In the genomic region with DNA sequence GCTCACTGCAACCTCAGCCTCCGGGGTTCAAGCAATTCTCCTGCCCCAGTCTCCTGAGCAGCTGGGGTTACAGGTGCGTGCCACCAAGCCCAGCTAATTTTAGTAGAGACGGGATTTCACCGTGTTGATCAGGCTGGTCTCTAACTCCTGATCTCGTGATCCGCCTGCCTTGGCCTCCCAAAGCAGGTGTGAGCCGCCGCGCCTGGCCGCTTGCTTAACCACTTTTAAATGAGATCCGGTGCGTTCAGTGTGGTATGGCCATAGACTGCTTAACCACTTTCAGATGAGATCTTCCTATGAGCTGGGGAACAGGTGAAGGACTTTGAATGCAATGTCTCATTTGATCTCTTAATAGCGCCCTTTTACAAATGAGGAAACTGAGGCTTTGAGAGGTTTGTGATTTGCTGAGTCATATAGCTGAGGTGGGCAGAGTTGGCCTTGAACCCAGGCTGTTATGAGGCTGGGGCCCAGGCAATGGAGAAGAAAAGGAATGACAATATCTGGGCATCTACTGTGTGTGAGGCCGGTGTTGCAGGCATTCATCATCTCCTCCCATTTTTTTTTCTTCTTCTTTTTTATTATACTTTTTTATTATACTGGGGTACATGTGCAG, we compare ENCODE assay signal across 1 cellular context.
TF ChIP-seq lines count a peak whose summit lies in the region.

No MANE protein-coding gene starts in this region.

TF ChIP-seq in GM12878, 131 proteins besides CTCF, POLR2A, EP300 and RAD21 (continues in another document):
- TF ChIP-seq, protein P1, sequence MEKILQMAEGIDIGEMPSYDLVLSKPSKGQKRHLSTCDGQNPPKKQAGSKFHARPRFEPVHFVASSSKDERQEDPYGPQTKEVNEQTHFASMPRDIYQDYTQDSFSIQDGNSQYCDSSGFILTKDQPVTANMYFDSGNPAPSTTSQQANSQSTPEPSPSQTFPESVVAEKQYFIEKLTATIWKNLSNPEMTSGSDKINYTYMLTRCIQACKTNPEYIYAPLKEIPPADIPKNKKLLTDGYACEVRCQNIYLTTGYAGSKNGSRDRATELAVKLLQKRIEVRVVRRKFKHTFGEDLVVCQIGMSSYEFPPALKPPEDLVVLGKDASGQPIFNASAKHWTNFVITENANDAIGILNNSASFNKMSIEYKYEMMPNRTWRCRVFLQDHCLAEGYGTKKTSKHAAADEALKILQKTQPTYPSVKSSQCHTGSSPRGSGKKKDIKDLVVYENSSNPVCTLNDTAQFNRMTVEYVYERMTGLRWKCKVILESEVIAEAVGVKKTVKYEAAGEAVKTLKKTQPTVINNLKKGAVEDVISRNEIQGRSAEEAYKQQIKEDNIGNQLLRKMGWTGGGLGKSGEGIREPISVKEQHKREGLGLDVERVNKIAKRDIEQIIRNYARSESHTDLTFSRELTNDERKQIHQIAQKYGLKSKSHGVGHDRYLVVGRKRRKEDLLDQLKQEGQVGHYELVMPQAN (conservative IDR thresholded peaks at IDR 0.05): no peak
- TF ChIP-seq ZNF384 (IDR thresholded peaks at IDR 0.05; ENCODE audit: borderline replicate concordance, low read depth, low read length) (no peak), BMI1 (IDR thresholded peaks at IDR 0.05; ENCODE audit: borderline replicate concordance) (no peak), ZNF24 (IDR thresholded peaks at IDR 0.05) (no peak), FOS (IDR thresholded peaks at IDR 0.05; ENCODE audit: borderline replicate concordance, extremely low read depth, insufficient read length) (no peak), JUNB (IDR thresholded peaks at IDR 0.05) (no peak), TCF12 (IDR thresholded peaks at IDR 0.05; ENCODE audit: low read depth, low read length) (peak; percentile 88), MXI1 (IDR thresholded peaks at IDR 0.05; ENCODE audit: low read depth, low read length) (no peak), SKIL (IDR thresholded peaks at IDR 0.05; ENCODE audit: low read depth, poor library complexity, severe bottlenecking) (peak; percentile 71), KDM1A (IDR thresholded peaks at IDR 0.05; ENCODE audit: borderline replicate concordance) (no peak), NFYA (IDR thresholded peaks at IDR 0.05; ENCODE audit: borderline replicate concordance, low read depth, low read length) (no peak), JUND (IDR thresholded peaks at IDR 0.05; ENCODE audit: low read depth, low read length) (no peak), POU2F2 (IDR thresholded peaks at IDR 0.05; ENCODE audit: borderline replicate concordance, low read depth, low read length) (no peak), ATF7 (IDR thresholded peaks at IDR 0.05; ENCODE audit: low read depth) (peak; percentile 28; the same call in 1 of the 2 replicates), SREBF2 (IDR thresholded peaks at IDR 0.05; ENCODE audit: low read length) (no peak), TCF3 (IDR thresholded peaks at IDR 0.05; ENCODE audit: borderline replicate concordance, insufficient read depth, low read depth, low read length) (0 out of 2 replicates have a peak, but pooled peaks have one; percentile 63), IKZF2 (IDR thresholded peaks at IDR 0.05) (peak; percentile 49 to 66; a peak in 2 of 4 replicates), BACH1 (IDR thresholded peaks at IDR 0.05; ENCODE audit: borderline replicate concordance) (no peak), RUNX3 (IDR thresholded peaks at IDR 0.05; ENCODE audit: low read length) (peak; percentile 66), ZBTB40 (IDR thresholded peaks at IDR 0.05; ENCODE audit: borderline replicate concordance) (no peak), BHLHE40 (IDR thresholded peaks at IDR 0.05; ENCODE audit: borderline replicate concordance in 1 of 2, low read depth in 2 of 2, low read length in 1 of 2) (peak; percentile 72 to 93), NR2F1 (conservative IDR thresholded peaks at IDR 0.05) (no peak), ZNF274 (IDR thresholded peaks at IDR 0.05; ENCODE audit: insufficient read depth, insufficient read length) (no peak), MYB (IDR thresholded peaks at IDR 0.05; ENCODE audit: borderline replicate concordance, low read depth, low read length) (no peak), BCL11A (IDR thresholded peaks at IDR 0.05; ENCODE audit: low read depth, low read length) (no peak), CBFB (IDR thresholded peaks at IDR 0.05; ENCODE audit: low read depth) (no peak), DPF2 (IDR thresholded peaks at IDR 0.05) (no peak), NR2C1 (IDR thresholded peaks at IDR 0.05) (no peak), IKZF1 (conservative IDR thresholded peaks at IDR 0.05) (peak; percentile 58)
- TF ChIP-seq, protein P2, sequence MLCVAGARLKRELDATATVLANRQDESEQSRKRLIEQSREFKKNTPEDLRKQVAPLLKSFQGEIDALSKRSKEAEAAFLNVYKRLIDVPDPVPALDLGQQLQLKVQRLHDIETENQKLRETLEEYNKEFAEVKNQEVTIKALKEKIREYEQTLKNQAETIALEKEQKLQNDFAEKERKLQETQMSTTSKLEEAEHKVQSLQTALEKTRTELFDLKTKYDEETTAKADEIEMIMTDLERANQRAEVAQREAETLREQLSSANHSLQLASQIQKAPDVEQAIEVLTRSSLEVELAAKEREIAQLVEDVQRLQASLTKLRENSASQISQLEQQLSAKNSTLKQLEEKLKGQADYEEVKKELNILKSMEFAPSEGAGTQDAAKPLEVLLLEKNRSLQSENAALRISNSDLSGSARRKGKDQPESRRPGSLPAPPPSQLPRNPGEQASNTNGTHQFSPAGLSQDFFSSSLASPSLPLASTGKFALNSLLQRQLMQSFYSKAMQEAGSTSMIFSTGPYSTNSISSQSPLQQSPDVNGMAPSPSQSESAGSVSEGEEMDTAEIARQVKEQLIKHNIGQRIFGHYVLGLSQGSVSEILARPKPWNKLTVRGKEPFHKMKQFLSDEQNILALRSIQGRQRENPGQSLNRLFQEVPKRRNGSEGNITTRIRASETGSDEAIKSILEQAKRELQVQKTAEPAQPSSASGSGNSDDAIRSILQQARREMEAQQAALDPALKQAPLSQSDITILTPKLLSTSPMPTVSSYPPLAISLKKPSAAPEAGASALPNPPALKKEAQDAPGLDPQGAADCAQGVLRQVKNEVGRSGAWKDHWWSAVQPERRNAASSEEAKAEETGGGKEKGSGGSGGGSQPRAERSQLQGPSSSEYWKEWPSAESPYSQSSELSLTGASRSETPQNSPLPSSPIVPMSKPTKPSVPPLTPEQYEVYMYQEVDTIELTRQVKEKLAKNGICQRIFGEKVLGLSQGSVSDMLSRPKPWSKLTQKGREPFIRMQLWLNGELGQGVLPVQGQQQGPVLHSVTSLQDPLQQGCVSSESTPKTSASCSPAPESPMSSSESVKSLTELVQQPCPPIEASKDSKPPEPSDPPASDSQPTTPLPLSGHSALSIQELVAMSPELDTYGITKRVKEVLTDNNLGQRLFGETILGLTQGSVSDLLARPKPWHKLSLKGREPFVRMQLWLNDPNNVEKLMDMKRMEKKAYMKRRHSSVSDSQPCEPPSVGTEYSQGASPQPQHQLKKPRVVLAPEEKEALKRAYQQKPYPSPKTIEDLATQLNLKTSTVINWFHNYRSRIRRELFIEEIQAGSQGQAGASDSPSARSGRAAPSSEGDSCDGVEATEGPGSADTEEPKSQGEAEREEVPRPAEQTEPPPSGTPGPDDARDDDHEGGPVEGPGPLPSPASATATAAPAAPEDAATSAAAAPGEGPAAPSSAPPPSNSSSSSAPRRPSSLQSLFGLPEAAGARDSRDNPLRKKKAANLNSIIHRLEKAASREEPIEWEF (IDR thresholded peaks at IDR 0.05; ENCODE audit: insufficient replicate concordance, low read depth, low read length): no peak
- TF ChIP-seq, protein P3, sequence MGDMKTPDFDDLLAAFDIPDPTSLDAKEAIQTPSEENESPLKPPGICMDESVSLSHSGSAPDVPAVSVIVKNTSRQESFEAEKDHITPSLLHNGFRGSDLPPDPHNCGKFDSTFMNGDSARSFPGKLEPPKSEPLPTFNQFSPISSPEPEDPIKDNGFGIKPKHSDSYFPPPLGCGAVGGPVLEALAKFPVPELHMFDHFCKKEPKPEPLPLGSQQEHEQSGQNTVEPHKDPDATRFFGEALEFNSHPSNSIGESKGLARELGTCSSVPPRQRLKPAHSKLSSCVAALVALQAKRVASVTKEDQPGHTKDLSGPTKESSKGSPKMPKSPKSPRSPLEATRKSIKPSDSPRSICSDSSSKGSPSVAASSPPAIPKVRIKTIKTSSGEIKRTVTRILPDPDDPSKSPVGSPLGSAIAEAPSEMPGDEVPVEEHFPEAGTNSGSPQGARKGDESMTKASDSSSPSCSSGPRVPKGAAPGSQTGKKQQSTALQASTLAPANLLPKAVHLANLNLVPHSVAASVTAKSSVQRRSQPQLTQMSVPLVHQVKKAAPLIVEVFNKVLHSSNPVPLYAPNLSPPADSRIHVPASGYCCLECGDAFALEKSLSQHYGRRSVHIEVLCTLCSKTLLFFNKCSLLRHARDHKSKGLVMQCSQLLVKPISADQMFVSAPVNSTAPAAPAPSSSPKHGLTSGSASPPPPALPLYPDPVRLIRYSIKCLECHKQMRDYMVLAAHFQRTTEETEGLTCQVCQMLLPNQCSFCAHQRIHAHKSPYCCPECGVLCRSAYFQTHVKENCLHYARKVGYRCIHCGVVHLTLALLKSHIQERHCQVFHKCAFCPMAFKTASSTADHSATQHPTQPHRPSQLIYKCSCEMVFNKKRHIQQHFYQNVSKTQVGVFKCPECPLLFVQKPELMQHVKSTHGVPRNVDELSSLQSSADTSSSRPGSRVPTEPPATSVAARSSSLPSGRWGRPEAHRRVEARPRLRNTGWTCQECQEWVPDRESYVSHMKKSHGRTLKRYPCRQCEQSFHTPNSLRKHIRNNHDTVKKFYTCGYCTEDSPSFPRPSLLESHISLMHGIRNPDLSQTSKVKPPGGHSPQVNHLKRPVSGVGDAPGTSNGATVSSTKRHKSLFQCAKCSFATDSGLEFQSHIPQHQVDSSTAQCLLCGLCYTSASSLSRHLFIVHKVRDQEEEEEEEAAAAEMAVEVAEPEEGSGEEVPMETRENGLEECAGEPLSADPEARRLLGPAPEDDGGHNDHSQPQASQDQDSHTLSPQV (IDR thresholded peaks at IDR 0.05): no peak
- TF ChIP-seq, protein P4, sequence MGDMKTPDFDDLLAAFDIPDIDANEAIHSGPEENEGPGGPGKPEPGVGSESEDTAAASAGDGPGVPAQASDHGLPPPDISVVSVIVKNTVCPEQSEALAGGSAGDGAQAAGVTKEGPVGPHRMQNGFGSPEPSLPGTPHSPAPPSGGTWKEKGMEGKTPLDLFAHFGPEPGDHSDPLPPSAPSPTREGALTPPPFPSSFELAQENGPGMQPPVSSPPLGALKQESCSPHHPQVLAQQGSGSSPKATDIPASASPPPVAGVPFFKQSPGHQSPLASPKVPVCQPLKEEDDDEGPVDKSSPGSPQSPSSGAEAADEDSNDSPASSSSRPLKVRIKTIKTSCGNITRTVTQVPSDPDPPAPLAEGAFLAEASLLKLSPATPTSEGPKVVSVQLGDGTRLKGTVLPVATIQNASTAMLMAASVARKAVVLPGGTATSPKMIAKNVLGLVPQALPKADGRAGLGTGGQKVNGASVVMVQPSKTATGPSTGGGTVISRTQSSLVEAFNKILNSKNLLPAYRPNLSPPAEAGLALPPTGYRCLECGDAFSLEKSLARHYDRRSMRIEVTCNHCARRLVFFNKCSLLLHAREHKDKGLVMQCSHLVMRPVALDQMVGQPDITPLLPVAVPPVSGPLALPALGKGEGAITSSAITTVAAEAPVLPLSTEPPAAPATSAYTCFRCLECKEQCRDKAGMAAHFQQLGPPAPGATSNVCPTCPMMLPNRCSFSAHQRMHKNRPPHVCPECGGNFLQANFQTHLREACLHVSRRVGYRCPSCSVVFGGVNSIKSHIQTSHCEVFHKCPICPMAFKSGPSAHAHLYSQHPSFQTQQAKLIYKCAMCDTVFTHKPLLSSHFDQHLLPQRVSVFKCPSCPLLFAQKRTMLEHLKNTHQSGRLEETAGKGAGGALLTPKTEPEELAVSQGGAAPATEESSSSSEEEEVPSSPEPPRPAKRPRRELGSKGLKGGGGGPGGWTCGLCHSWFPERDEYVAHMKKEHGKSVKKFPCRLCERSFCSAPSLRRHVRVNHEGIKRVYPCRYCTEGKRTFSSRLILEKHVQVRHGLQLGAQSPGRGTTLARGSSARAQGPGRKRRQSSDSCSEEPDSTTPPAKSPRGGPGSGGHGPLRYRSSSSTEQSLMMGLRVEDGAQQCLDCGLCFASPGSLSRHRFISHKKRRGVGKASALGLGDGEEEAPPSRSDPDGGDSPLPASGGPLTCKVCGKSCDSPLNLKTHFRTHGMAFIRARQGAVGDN (IDR thresholded peaks at IDR 0.05): peak; percentile 67; the same call in 1 of the 2 replicates
